In the genomic region with DNA sequence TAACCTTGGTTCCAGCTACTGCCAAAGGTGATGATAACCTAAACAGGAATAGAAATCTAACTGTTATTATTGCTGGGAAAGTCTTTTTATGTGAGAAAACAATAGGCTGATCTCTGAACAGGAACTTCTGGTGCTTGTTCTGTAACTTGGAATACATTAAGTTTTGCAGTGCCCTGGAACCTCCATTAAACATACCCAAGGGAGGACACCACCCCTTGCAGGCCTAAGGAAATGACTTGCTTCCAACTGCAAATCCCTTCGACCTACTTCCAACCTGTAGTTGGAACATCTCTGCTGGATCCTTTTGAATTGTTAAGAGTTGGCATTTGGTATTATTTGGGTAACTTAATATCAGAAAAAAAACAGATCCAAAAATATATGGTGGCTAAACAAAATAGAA, we compare ENCODE assay signal across 28 cellular contexts.
"Had no signal": no experiment of that assay in that cellular context is flagged by ENCODE, and none has a peak within 500 bp of the region (broad histone marks: within the 10 kb centered on the region; RNA-seq: fewer than 3 reads in every experiment).

No MANE protein-coding gene starts in this region.

- H3K27me3 Mint-ChIP-seq: dendritic cell treated with granulocyte-macrophage colony-stimulating factor and Interleukin-4, amounts not matched to agents 40 ng/mL and 50 ng/mL, for 4 days; effector memory CD8-positive, alpha-beta T cell; naive B cell had no signal

- H3K4me3 ChIP-seq: colonic mucosa, esophagus squamous epithelium, gastrocnemius medialis, hepatocyte, left lung, lower lobe of right lung, mucosa of descending colon had no signal

- ATAC-seq: effector memory CD8-positive, alpha-beta T cell; esophagus mucosa; gastrocnemius medialis; left lung; lower lobe of right lung; mucosa of descending colon; naive thymus-derived CD8-positive, alpha-beta T cell had no signal

- DNase-seq: colonic mucosa; cortex of kidney; effector CD8-positive, alpha-beta T cell; effector memory CD8-positive, alpha-beta T cell; endodermal cell; erythroblast; esophagus squamous epithelium; foreskin fibroblast; foreskin melanocyte; gastrocnemius medialis; glutamatergic neuron; head of caudate nucleus; hypothalamus; immature natural killer cell; islet precursor cell; kidney; kidney glomerular epithelial cell; left lung; lower lobe of right lung; mesenchymal stem cell; mucosa of descending colon; naive B cell; naive thymus-derived CD8-positive, alpha-beta T cell had no signal

- H3K36me3 Mint-ChIP-seq: immature natural killer cell; mesothelial cell of epicardium; naive B cell; naive thymus-derived CD8-positive, alpha-beta T cell had no signal

- H3K27ac ChIP-seq: colonic mucosa, epithelial cell of prostate, esophagus squamous epithelium, gastrocnemius medialis, hepatocyte, left lung, lower lobe of right lung had no signal

- H3K9me3 ChIP-seq: colonic mucosa, esophagus squamous epithelium, gastrocnemius medialis, left lung, lower lobe of right lung, mucosa of descending colon had no signal

- H3K4me2 ChIP-seq: hepatocyte had no signal

- H3K9me3 Mint-ChIP-seq: dendritic cell treated with granulocyte-macrophage colony-stimulating factor and Interleukin-4, amounts not matched to agents 40 ng/mL and 50 ng/mL, for 4 days had no signal

- H3K4me3 Mint-ChIP-seq: dendritic cell treated with granulocyte-macrophage colony-stimulating factor and Interleukin-4, amounts not matched to agents 40 ng/mL and 50 ng/mL, for 4 days; effector memory CD8-positive, alpha-beta T cell; endodermal cell; immature natural killer cell; mesothelial cell of epicardium; naive thymus-derived CD8-positive, alpha-beta T cell had no signal

- H3K36me3 ChIP-seq: colonic mucosa, esophagus squamous epithelium, gastrocnemius medialis, left lung, lower lobe of right lung had no signal

- H3K4me1 Mint-ChIP-seq: immature natural killer cell; mesothelial cell of epicardium; naive B cell; naive thymus-derived CD8-positive, alpha-beta T cell had no signal

- H3K27ac Mint-ChIP-seq: dendritic cell treated with granulocyte-macrophage colony-stimulating factor and Interleukin-4, amounts not matched to agents 40 ng/mL and 50 ng/mL, for 4 days; effector memory CD8-positive, alpha-beta T cell; endodermal cell; immature natural killer cell; mesothelial cell of epicardium; naive B cell; naive thymus-derived CD8-positive, alpha-beta T cell had no signal

- H3K4me1 ChIP-seq: colonic mucosa, esophagus squamous epithelium, gastrocnemius medialis, left lung, lower lobe of right lung had no signal

- H3K27me3 ChIP-seq: colonic mucosa, esophagus squamous epithelium, gastrocnemius medialis, hepatocyte, left lung had no signal
